Comparison of ENCODE assay signal across 21 cellular contexts in the genomic region with DNA sequence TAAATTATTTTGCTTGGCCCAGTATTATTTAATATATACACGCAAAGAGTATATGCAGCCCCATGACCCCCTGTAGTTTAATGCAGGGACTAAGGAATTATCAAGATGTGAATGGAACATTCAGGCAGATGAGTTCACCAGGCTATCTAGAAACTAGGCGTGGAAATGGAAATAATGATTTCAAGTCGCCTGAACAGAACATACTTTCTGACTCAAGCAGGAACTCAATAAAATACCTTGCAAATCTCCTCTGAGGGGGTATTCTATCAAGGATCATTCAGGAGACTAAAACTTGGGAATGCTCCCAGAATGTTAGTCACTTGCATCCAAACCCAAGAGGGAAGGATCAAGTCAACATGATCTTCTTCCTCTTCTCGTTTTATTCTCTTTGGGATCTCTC. TPM values are rescaled to one million over a fixed set of nuclear protein-coding genes. Genes with fewer than 3 reads are reported as not detected.
DNase-seq lines count a peak whose midpoint lies in the region; ATAC-seq and TF ChIP-seq lines count a peak whose summit lies in the region.
"Had no signal": no experiment of that assay in that cellular context is flagged by ENCODE, and none has a peak within 500 bp of the region (broad histone marks: within the 10 kb centered on the region; RNA-seq: fewer than 3 reads in every experiment).

No MANE protein-coding gene starts in this region.

- H3K36me3 Mint-ChIP-seq in progenitor cell of endocrine pancreas (ENCODE audit: insufficient read depth) (no peaks in the 10 kb centered on the region), glutamatergic neuron (ENCODE audit: unreplicated experiment) (no peaks in the 10 kb centered on the region)
- no peaks in the 10 kb centered on the region for H3K36me3 Mint-ChIP-seq in activated CD8-positive, alpha-beta memory T cell treated with anti-CD3 and anti-CD28 coated beads, Interleukin-2, amount 10 ng/mL, durations not matched to agents 7 days and 5 days
- H3K36me3 Mint-ChIP-seq: CD14-positive monocyte; natural killer cell treated with Interleukin-12 subunit alpha and Interleukin-12 subunit beta and Interleukin-15 and Interleukin-18, amount 100 ng/mL, for 72 hours had no signal

- TF ChIP-seq CTCF in RWPE1 (conservative IDR thresholded peaks at IDR 0.05; ENCODE audit: low read depth), result no peak
- TF ChIP-seq CTCF in progenitor cell of endocrine pancreas (IDR thresholded peaks at IDR 0.05; ENCODE audit: unreplicated experiment), result no peak
- no peak for TF ChIP-seq CTCF in glutamatergic neuron (IDR thresholded peaks at IDR 0.05; ENCODE audit: partially characterized antibody, unreplicated experiment)

- H3K4me1 Mint-ChIP-seq in progenitor cell of endocrine pancreas (ENCODE audit: low read depth) (peaks cover 16% of the 10 kb centered on the region), glutamatergic neuron (ENCODE audit: low read depth, unreplicated experiment) (no peaks in the 10 kb centered on the region)
- no peaks in the 10 kb centered on the region for H3K4me1 Mint-ChIP-seq in activated CD8-positive, alpha-beta memory T cell treated with anti-CD3 and anti-CD28 coated beads, Interleukin-2, amount 10 ng/mL, durations not matched to agents 7 days and 5 days

- POLR2A ChIA-PET in RWPE1 (lab: Yijun Ruan, JAX; ENCODE audit: low non-redundant PET), result no interaction called here

- DNase-seq in GM04504 (ENCODE audit: low read depth) (peak; percentile 61), RWPE1 (ENCODE audit: low spot score) (peak; percentile 51), epithelial cell of prostate (ENCODE audit: low read depth, low spot score) (no peak), skeletal muscle cell (ENCODE audit: low read depth) (peak; percentile 64), progenitor cell of endocrine pancreas (ENCODE audit: low spot score, unreplicated experiment) (no peak), glutamatergic neuron (no peak), SW480 (ENCODE audit: low spot score) (no peak)
- DNase-seq in activated CD8-positive, alpha-beta memory T cell treated with anti-CD3 and anti-CD28 coated beads, Interleukin-2, amount 10 ng/mL, durations not matched to agents 7 days and 5 days, result no peak
- DNase-seq: activated effector memory CD4-positive, alpha-beta T cell treated with anti-CD3 and anti-CD28 coated beads, Interleukin-2, amount 50 U/mL, for 16 hours; DMS53; kidney; NCI-H187 treated with DMSO at 0.1 percent for 48 hours; stimulated activated naive CD4-positive, alpha-beta T cell; T-helper 9 cell; upper lobe of left lung had no signal

- no peak for ATAC-seq in activated CD8-positive, alpha-beta memory T cell treated with anti-CD3 and anti-CD28 coated beads, Interleukin-2, amount 10 ng/mL, durations not matched to agents 7 days and 5 days
- ATAC-seq: HepG2; natural killer cell treated with Interleukin-12 subunit alpha and Interleukin-12 subunit beta and Interleukin-15 and Interleukin-18, amount 100 ng/mL, for 72 hours had no signal

- H3K4me3 ChIP-seq in skeletal muscle cell (ENCODE audit: low read depth, low read length), result no peak overlapping the region
- H3K4me3 ChIP-seq: coronary artery, SJSA1, upper lobe of left lung had no signal

- no peak overlapping the region for H3K27ac ChIP-seq in RWPE1
- peak overlapping the region; percentile 52 for H3K27ac ChIP-seq in epithelial cell of prostate
- H3K27ac ChIP-seq: coronary artery, SJSA1, upper lobe of left lung had no signal

- H3K4me3 Mint-ChIP-seq in progenitor cell of endocrine pancreas (ENCODE audit: low read depth), result no peak overlapping the region
- H3K4me3 Mint-ChIP-seq in glutamatergic neuron (ENCODE audit: unreplicated experiment), result no peak overlapping the region
- no peak overlapping the region for H3K4me3 Mint-ChIP-seq in activated CD8-positive, alpha-beta memory T cell treated with anti-CD3 and anti-CD28 coated beads, Interleukin-2, amount 10 ng/mL, durations not matched to agents 7 days and 5 days
- H3K4me3 Mint-ChIP-seq: CD14-positive monocyte; natural killer cell treated with Interleukin-12 subunit alpha and Interleukin-12 subunit beta and Interleukin-15 and Interleukin-18, amount 100 ng/mL, for 72 hours had no signal

- no peaks in the 10 kb centered on the region for H3K9me3 Mint-ChIP-seq in progenitor cell of endocrine pancreas (ENCODE audit: low read depth)
- no peaks in the 10 kb centered on the region for H3K9me3 Mint-ChIP-seq in glutamatergic neuron (ENCODE audit: unreplicated experiment)
- H3K9me3 Mint-ChIP-seq in activated CD8-positive, alpha-beta memory T cell treated with anti-CD3 and anti-CD28 coated beads, Interleukin-2, amount 10 ng/mL, durations not matched to agents 7 days and 5 days (ENCODE audit: low read depth), result no peaks in the 10 kb centered on the region
- H3K9me3 Mint-ChIP-seq: CD14-positive monocyte; natural killer cell treated with Interleukin-12 subunit alpha and Interleukin-12 subunit beta and Interleukin-15 and Interleukin-18, amount 100 ng/mL, for 72 hours had no signal

- H3K27ac Mint-ChIP-seq in progenitor cell of endocrine pancreas, result no peak overlapping the region
- no peak overlapping the region for H3K27ac Mint-ChIP-seq in glutamatergic neuron (ENCODE audit: unreplicated experiment)
- no peak overlapping the region for H3K27ac Mint-ChIP-seq in activated CD8-positive, alpha-beta memory T cell treated with anti-CD3 and anti-CD28 coated beads, Interleukin-2, amount 10 ng/mL, durations not matched to agents 7 days and 5 days
- H3K27ac Mint-ChIP-seq: CD14-positive monocyte; natural killer cell treated with Interleukin-12 subunit alpha and Interleukin-12 subunit beta and Interleukin-15 and Interleukin-18, amount 100 ng/mL, for 72 hours had no signal

- no peaks in the 10 kb centered on the region for H3K27me3 Mint-ChIP-seq in progenitor cell of endocrine pancreas
- H3K27me3 Mint-ChIP-seq in glutamatergic neuron (ENCODE audit: unreplicated experiment), result peaks cover 2% of the 10 kb centered on the region
- H3K27me3 Mint-ChIP-seq in activated CD8-positive, alpha-beta memory T cell treated with anti-CD3 and anti-CD28 coated beads, Interleukin-2, amount 10 ng/mL, durations not matched to agents 7 days and 5 days, result no peaks in the 10 kb centered on the region
- H3K27me3 Mint-ChIP-seq: natural killer cell treated with Interleukin-12 subunit alpha and Interleukin-12 subunit beta and Interleukin-15 and Interleukin-18, amount 100 ng/mL, for 72 hours had no signal

- CTCF ChIA-PET in RWPE1 (lab: Yijun Ruan, JAX), result interaction anchor here (0.6 kb wide), 1 partner anchor 262 kb away, joined by 4 read pairs; no protein-coding TSS in a partner anchor
- CTCF ChIA-PET in activated CD8-positive, alpha-beta memory T cell treated with anti-CD3 and anti-CD28 coated beads, Interleukin-2, amount 10 ng/mL, durations not matched to agents 7 days and 5 days (lab: Charles Lee), result interaction anchor here (0.6 kb wide), 1 partner anchor 1908 kb away, joined by 3 read pairs; no protein-coding TSS in a partner anchor

RNA-seq across cellular contexts. Expression of gene RASSF6, which starts 59.6 kb away (rescaled TPM):
- total RNA-seq in progenitor cell of endocrine pancreas (10.1 and 10.6 TPM in 2 replicates), glutamatergic neuron (ENCODE audit: unreplicated experiment) (not detected)
- total RNA-seq in activated CD8-positive, alpha-beta memory T cell treated with anti-CD3 and anti-CD28 coated beads, Interleukin-2, amount 10 ng/mL, durations not matched to agents 7 days and 5 days, result not detected
- total RNA-seq: mesenteric fat pad; natural killer cell treated with Interleukin-12 subunit alpha and Interleukin-12 subunit beta and Interleukin-15 and Interleukin-18, amount 100 ng/mL, for 72 hours; SJSA1 had no signal

Comparison
In these comparisons a context has a peak if more than half of its experiments do, and no peak if none do; other contexts are left out.
1. DNase-seq: peak in GM04504 (single experiment), RWPE1 (single experiment) and skeletal muscle cell (single experiment); none in epithelial cell of prostate (single experiment), progenitor cell of endocrine pancreas (single experiment), glutamatergic neuron (single experiment), activated CD8-positive, alpha-beta memory T cell treated with anti-CD3 and anti-CD28 coated beads, Interleukin-2, amount 10 ng/mL, durations not matched to agents 7 days and 5 days (single experiment) and SW480 (single experiment).
2. RNA of gene RASSF6, which starts 59.6 kb away (total RNA-seq): 10.1 to 10.6 TPM in progenitor cell of endocrine pancreas; not detected in glutamatergic neuron (single experiment) and not detected in activated CD8-positive, alpha-beta memory T cell treated with anti-CD3 and anti-CD28 coated beads, Interleukin-2, amount 10 ng/mL, durations not matched to agents 7 days and 5 days; every median in the first group is over 10 times any median in the second.